Comparison of ENCODE assay signal across 1 cellular context in genomic region chr1:225855503-225856285, GRCh38.
A peak's percentile ranks its signal among the peaks of the same experiment; 100 is the strongest.
TF ChIP-seq lines count a peak whose summit lies in the region.

No MANE protein-coding gene starts in this region.

TF ChIP-seq in K562, 482 proteins besides CTCF, POLR2A, EP300 and RAD21:
- TF ChIP-seq PPARD (CRISPR knock-in tag; IDR thresholded peaks at IDR 0.05) (no peak), ZNF316 (IDR thresholded peaks at IDR 0.05) (peak; percentile 26; the same call in 1 of the 2 replicates)
